16 cellular contexts compared by ENCODE assay signal in the genomic region with DNA sequence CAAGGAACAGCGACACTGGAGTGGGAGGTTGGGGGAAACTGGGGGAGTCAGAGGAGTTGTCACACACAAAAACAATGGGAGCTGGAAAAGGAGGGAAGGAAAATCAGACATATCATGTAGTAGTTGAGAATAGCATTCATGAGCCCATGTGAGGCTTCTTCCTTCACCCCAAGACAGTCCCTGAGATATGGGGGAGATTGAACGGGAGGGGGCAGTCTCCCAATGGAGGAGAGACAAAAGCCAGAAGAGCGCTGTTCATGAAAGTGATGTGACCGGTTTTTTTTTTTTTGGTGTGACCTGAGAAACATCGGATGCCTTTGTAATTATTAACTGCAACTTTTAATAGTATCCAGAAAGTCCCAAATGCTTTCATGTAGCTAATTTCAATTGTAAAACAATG.
DNase-seq lines count a peak whose midpoint lies in the region; ATAC-seq, FAIRE-seq and TF ChIP-seq lines count a peak whose summit lies in the region.
"Had no signal": no experiment of that assay in that cellular context is flagged by ENCODE, and none has a peak within 500 bp of the region (broad histone marks: within the 10 kb centered on the region; RNA-seq: fewer than 3 reads in every experiment).

No MANE protein-coding gene starts in this region.

- SMC1A ChIA-PET in GM12878 (lab: Charles Lee; ENCODE audit: uncharacterized antibody, unreplicated experiment), result no interaction called here

- no peaks in the 10 kb centered on the region for H3F3A ChIP-seq in OCI-LY1 (ENCODE audit: insufficient read depth, low read length)

- no peaks in the 10 kb centered on the region for H3K79me2 ChIP-seq in OCI-LY1 (ENCODE audit: insufficient read depth, low read length)
- no peaks in the 10 kb centered on the region for H3K79me2 ChIP-seq in GM12878 (ENCODE audit: control insufficient read depth, insufficient read depth, low read length)

- H3K4me3 ChIP-seq in OCI-LY1 (ENCODE audit: low read depth, low read length, poor library complexity, severe bottlenecking) (no peak overlapping the region), GM12878 (no peak overlapping the region)

- H4K20me1 ChIP-seq in OCI-LY1 (ENCODE audit: insufficient read depth, low read length) (no peaks in the 10 kb centered on the region), GM12878 (ENCODE audit: control insufficient read depth, insufficient read depth) (no peaks in the 10 kb centered on the region)

- WGBS in GM12878 (ENCODE audit: insufficient coverage, insufficient replicate concordance, low lambda C conversion rate, missing lambda C conversion rate), result 39% methylated on average over 5 of the region's 5 CpGs

- no peaks in the 10 kb centered on the region for H3K36me3 ChIP-seq in OCI-LY1 (ENCODE audit: insufficient read depth, low read length)
- no peaks in the 10 kb centered on the region for H3K36me3 ChIP-seq in GM12878 (ENCODE audit: control insufficient read depth in 2 of 2, insufficient read depth in 2 of 2, low read length in 1 of 2)

- DNase-seq in GM12878 (ENCODE audit: low read depth, low spot score), result no peak
- DNase-seq in renal cortical epithelial cell (ENCODE audit: low read depth), result peak; percentile 26
- DNase-seq in HK-2 (ENCODE audit: unreplicated experiment), result no peak
- no peak for DNase-seq in Kasumi-1 (lab: John Stamatoyannopoulos, UW)
- DNase-seq in GOT3 (lab: John Stamatoyannopoulos, UW), result no peak
- DNase-seq: C1 segment of cervical spinal cord; Calu3; CD4-positive, alpha-beta memory T cell; COR-L47; DMS53; DMS79 treated with DMSO at 0.1 percent for 48 hours; GF-D8; H9 had no signal

- H2AFZ ChIP-seq in OCI-LY1 (ENCODE audit: low read length), result no peak overlapping the region
- no peak overlapping the region for H2AFZ ChIP-seq in GM12878 (ENCODE audit: control insufficient read depth, low read depth, low read length)

- H3K4me2 ChIP-seq in OCI-LY1 (ENCODE audit: low read length) (no peak overlapping the region), GM12878 (ENCODE audit: control insufficient read depth, insufficient read depth) (no peak overlapping the region)

- in situ Hi-C loops in GM12878 (cut with MboI), result no loop called here

- intact Hi-C loops in GM12878 (cut with micrococcal nuclease; ENCODE audit: unreplicated experiment), result no loop called here

- no peak for FAIRE-seq in GM12878 (lab: Jason Lieb, UNC)
- FAIRE-seq: GM12892 had no signal

- no peaks in the 10 kb centered on the region for H3K9me2 ChIP-seq in OCI-LY1 (ENCODE audit: low read depth, low read length)

- RAD21 ChIA-PET in GM12878 (lab: Charles Lee; ENCODE audit: unreplicated experiment), result interaction anchor here (0.6 to 2.1 kb wide), 2 partner anchors 214 to 454 kb away, joined by 3 to 5 read pairs; no protein-coding TSS in a partner anchor

- POLR2A ChIA-PET in GM12878 (lab: Charles Lee), result no interaction called here

- H3K27me3 ChIP-seq in OCI-LY1 (ENCODE audit: insufficient read depth, low read length) (no peaks in the 10 kb centered on the region), GM12878 (replicated peaks in 1 of 2; ENCODE audit: control insufficient read depth in 2 of 2, insufficient read depth in 2 of 2, low read length in 1 of 2) (no peaks in the 10 kb centered on the region)

- peak; percentile 36; the same call in 1 of the 3 replicates for ATAC-seq in GM12878
- ATAC-seq: HCT116 had no signal

- H3K4me1 ChIP-seq in OCI-LY1 (ENCODE audit: insufficient read depth, low read length, severe bottlenecking), result no peaks in the 10 kb centered on the region
- H3K4me1 ChIP-seq in GM12878 (ENCODE audit: control insufficient read depth, insufficient read depth, low read length), result no peaks in the 10 kb centered on the region

- TF ChIP-seq EP300 in GM12878 (IDR thresholded peaks at IDR 0.05; ENCODE audit: borderline replicate concordance in 1 of 2, control insufficient read depth in 1 of 2, low read depth in 2 of 2, low read length in 2 of 2), result no peak

- no peak overlapping the region for H3K9ac ChIP-seq in OCI-LY1 (ENCODE audit: low read length)
- H3K9ac ChIP-seq in GM12878 (ENCODE audit: control insufficient read depth, insufficient read depth, low read length), result no peak overlapping the region

- H3K9me3 ChIP-seq in OCI-LY1 (ENCODE audit: low read length), result no peaks in the 10 kb centered on the region
- H3K9me3 ChIP-seq in GM12878 (replicated peaks; ENCODE audit: control insufficient read depth, insufficient read depth, low read length), result no peaks in the 10 kb centered on the region

- BruUV-seq in GM12878 (replicated peaks; lab: Mats Ljungman, UMichigan), result no TSS peak

- TF ChIP-seq RAD21 in GM12878 (IDR thresholded peaks at IDR 0.05; ENCODE audit: insufficient read depth, low read depth, low read length), result 0 out of 2 replicates have a peak, but pooled peaks have one; percentile 7

- CTCF ChIA-PET in GM12878 (lab: Yijun Ruan, JAX), result no interaction called here

- H3K27ac ChIP-seq in OCI-LY1 (ENCODE audit: low read depth, low read length, poor library complexity, severe bottlenecking), result no peak overlapping the region
- no peak overlapping the region for H3K27ac ChIP-seq in GM12878 (ENCODE audit: control insufficient read depth, insufficient read depth)

- TF ChIP-seq POLR2A in GM12878 (IDR thresholded peaks at IDR 0.05; ENCODE audit: low read depth, low read length), result no peak

- TF ChIP-seq CTCF in OCI-LY1 (IDR thresholded peaks at IDR 0.05; ENCODE audit: low read length), result peak; percentile 9; the same call in 1 of the 2 replicates
- TF ChIP-seq CTCF in GM12878 (IDR thresholded peaks at IDR 0.05 in 2 of 3, conservative IDR thresholded peaks at IDR 0.05 in 1 of 3; ENCODE audit: control insufficient read depth in 2 of 3, extremely low read depth in 1 of 3, insufficient read depth in 1 of 3, low read depth in 3 of 3, low read length in 3 of 3), result no peak; a peak in 1 of 6 replicates

TF ChIP-seq in GM12878, 131 proteins besides CTCF, POLR2A, EP300 and RAD21:
- TF ChIP-seq, protein P1, sequence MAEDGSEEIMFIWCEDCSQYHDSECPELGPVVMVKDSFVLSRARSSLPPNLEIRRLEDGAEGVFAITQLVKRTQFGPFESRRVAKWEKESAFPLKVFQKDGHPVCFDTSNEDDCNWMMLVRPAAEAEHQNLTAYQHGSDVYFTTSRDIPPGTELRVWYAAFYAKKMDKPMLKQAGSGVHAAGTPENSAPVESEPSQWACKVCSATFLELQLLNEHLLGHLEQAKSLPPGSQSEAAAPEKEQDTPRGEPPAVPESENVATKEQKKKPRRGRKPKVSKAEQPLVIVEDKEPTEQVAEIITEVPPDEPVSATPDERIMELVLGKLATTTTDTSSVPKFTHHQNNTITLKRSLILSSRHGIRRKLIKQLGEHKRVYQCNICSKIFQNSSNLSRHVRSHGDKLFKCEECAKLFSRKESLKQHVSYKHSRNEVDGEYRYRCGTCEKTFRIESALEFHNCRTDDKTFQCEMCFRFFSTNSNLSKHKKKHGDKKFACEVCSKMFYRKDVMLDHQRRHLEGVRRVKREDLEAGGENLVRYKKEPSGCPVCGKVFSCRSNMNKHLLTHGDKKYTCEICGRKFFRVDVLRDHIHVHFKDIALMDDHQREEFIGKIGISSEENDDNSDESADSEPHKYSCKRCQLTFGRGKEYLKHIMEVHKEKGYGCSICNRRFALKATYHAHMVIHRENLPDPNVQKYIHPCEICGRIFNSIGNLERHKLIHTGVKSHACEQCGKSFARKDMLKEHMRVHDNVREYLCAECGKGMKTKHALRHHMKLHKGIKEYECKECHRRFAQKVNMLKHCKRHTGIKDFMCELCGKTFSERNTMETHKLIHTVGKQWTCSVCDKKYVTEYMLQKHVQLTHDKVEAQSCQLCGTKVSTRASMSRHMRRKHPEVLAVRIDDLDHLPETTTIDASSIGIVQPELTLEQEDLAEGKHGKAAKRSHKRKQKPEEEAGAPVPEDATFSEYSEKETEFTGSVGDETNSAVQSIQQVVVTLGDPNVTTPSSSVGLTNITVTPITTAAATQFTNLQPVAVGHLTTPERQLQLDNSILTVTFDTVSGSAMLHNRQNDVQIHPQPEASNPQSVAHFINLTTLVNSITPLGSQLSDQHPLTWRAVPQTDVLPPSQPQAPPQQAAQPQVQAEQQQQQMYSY (CRISPR knock-in tag; IDR thresholded peaks at IDR 0.05), result no peak
- TF ChIP-seq POLR2AphosphoS2 (IDR thresholded peaks at IDR 0.05; ENCODE audit: low read depth, low read length), result no peak
- no peak for TF ChIP-seq DPF2 (IDR thresholded peaks at IDR 0.05)
